ENCODE assay signal across 2 cellular contexts in genomic region chrX:34632404-34632803, GRCh38.
A peak's percentile ranks its signal among the peaks of the same experiment; 100 is the strongest.
TF ChIP-seq lines count a peak whose summit lies in the region.

No MANE protein-coding gene starts in this region.

TF ChIP-seq in HepG2, 621 proteins besides CTCF, POLR2A, EP300 and RAD21:
- TF ChIP-seq FOSL2 (CRISPR knock-in tag; IDR thresholded peaks at IDR 0.05) = no peak
- peak; percentile 92 to 97 for TF ChIP-seq MAFK (conservative IDR thresholded peaks at IDR 0.05 in 1 of 2, IDR thresholded peaks at IDR 0.05 in 1 of 2; ENCODE audit: low read length in 2 of 2)
- TF ChIP-seq, protein P1, sequence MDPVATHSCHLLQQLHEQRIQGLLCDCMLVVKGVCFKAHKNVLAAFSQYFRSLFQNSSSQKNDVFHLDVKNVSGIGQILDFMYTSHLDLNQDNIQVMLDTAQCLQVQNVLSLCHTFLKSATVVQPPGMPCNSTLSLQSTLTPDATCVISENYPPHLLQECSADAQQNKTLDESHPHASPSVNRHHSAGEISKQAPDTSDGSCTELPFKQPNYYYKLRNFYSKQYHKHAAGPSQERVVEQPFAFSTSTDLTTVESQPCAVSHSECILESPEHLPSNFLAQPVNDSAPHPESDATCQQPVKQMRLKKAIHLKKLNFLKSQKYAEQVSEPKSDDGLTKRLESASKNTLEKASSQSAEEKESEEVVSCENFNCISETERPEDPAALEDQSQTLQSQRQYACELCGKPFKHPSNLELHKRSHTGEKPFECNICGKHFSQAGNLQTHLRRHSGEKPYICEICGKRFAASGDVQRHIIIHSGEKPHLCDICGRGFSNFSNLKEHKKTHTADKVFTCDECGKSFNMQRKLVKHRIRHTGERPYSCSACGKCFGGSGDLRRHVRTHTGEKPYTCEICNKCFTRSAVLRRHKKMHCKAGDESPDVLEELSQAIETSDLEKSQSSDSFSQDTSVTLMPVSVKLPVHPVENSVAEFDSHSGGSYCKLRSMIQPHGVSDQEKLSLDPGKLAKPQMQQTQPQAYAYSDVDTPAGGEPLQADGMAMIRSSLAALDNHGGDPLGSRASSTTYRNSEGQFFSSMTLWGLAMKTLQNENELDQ (CRISPR knock-in tag; IDR thresholded peaks at IDR 0.05; ENCODE audit: borderline replicate concordance) = no peak
- peak; percentile 97 for TF ChIP-seq MAFF (IDR thresholded peaks at IDR 0.05; ENCODE audit: low read depth, low read length)
- no peak for TF ChIP-seq ZNF12 (CRISPR knock-in tag; IDR thresholded peaks at IDR 0.05)
- TF ChIP-seq ONECUT2 (CRISPR knock-in tag; IDR thresholded peaks at IDR 0.05) = no peak
- TF ChIP-seq, protein P2, sequence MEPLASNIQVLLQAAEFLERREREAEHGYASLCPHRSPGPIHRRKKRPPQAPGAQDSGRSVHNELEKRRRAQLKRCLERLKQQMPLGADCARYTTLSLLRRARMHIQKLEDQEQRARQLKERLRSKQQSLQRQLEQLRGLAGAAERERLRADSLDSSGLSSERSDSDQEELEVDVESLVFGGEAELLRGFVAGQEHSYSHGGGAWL (CRISPR knock-in tag; IDR thresholded peaks at IDR 0.05) = no peak
TF ChIP-seq in HepG2: peak in this region for 2.

TF ChIP-seq in K562, 482 proteins besides CTCF, POLR2A, EP300 and RAD21:
- TF ChIP-seq MAFK (IDR thresholded peaks at IDR 0.05; ENCODE audit: low read length) = peak; percentile 97
- TF ChIP-seq MAFG (tag; conservative IDR thresholded peaks at IDR 0.05) = peak; percentile 77
- TF ChIP-seq MAFF (IDR thresholded peaks at IDR 0.05; ENCODE audit: low read length) = peak; percentile 94
- no peak for TF ChIP-seq HBP1 (CRISPR knock-in tag; IDR thresholded peaks at IDR 0.05)
- TF ChIP-seq ZNF316 (IDR thresholded peaks at IDR 0.05) = peak; percentile 78
- TF ChIP-seq C11orf30 (IDR thresholded peaks at IDR 0.05; ENCODE audit: low read depth) = peak; percentile 63; the same call in 1 of the 2 replicates
- no peak for TF ChIP-seq TAF1 (IDR thresholded peaks at IDR 0.05; ENCODE audit: control insufficient read depth, extremely low read depth, insufficient read depth, low read length, severe bottlenecking)
